8 cellular contexts compared by ENCODE assay signal in genomic region chr13:42271337-42272114, GRCh38. TPM values are rescaled to one million over a fixed set of nuclear protein-coding genes. Genes with fewer than 3 reads are reported as not detected.
DNase-seq lines count a peak whose midpoint lies in the region; ATAC-seq and TF ChIP-seq lines count a peak whose summit lies in the region.

No MANE protein-coding gene starts in this region.

- H3K9me3 ChIP-seq in HUES48 (ENCODE audit: control insufficient read depth, insufficient read depth, low read length) (peaks cover 9% of the 10 kb centered on the region; the same call in 1 of the 2 replicates), NT2/D1 (ENCODE audit: insufficient read depth, low read length) (peaks cover 25% of the 10 kb centered on the region; the same call in 1 of the 2 replicates), mesodermal cell (ENCODE audit: control insufficient read depth, low read length) (peaks cover 10% of the 10 kb centered on the region)

- H3K4me3 Mint-ChIP-seq in Calu3 (ENCODE audit: low read depth, unreplicated experiment) = peak overlapping the region; percentile 78
- peak overlapping the region; percentile 91 for H3K4me3 Mint-ChIP-seq in endothelial cell (ENCODE audit: unreplicated experiment)

- H3K4me1 Mint-ChIP-seq in Calu3 (ENCODE audit: low read depth, unreplicated experiment) (peaks cover 11% of the 10 kb centered on the region), endothelial cell (ENCODE audit: unreplicated experiment) (peaks cover 31% of the 10 kb centered on the region)

- CTCF ChIA-PET in Calu3 (lab: Charles Lee) = interaction anchor here (0.6 kb wide), 1 partner anchor 963 kb away, joined by 3 read pairs; no protein-coding TSS in a partner anchor

- ATAC-seq in GM21423 (IDR thresholded peaks at IDR 0.05; ENCODE audit: unreplicated experiment) = peak; percentile 84

- H3K27ac ChIP-seq in HUES48 (ENCODE audit: low read depth, low read length) = peak overlapping the region; percentile 82
- H3K27ac ChIP-seq in mesodermal cell (ENCODE audit: low read depth, low read length, severe bottlenecking) = peak overlapping the region; percentile 58

- H3K27me3 Mint-ChIP-seq in Calu3 (ENCODE audit: unreplicated experiment) (no peaks in the 10 kb centered on the region), endothelial cell (ENCODE audit: unreplicated experiment) (peaks cover 3% of the 10 kb centered on the region)

- H3K27me3 ChIP-seq in HUES48 (ENCODE audit: control insufficient read depth, insufficient read depth, low read length) (no peaks in the 10 kb centered on the region), NT2/D1 (ENCODE audit: insufficient read depth, insufficient read length) (no peaks in the 10 kb centered on the region)

- H3K9me3 Mint-ChIP-seq in Calu3 (ENCODE audit: low read depth, unreplicated experiment) = peaks cover 8% of the 10 kb centered on the region
- no peaks in the 10 kb centered on the region for H3K9me3 Mint-ChIP-seq in endothelial cell (ENCODE audit: unreplicated experiment)

- intact Hi-C loops in Calu3 (cut with micrococcal nuclease; ENCODE audit: unreplicated experiment) = no loop called here

- 3 to 6% methylated on average over 29 to 38 of the region's 57 CpGs for WGBS in mesodermal cell (ENCODE audit: insufficient coverage in 2 of 2), 2 experiments

- H3K27ac Mint-ChIP-seq in Calu3 (ENCODE audit: unreplicated experiment) (peak overlapping the region; percentile 79), endothelial cell (ENCODE audit: unreplicated experiment) (peak overlapping the region; percentile 93)

- H3K36me3 Mint-ChIP-seq in Calu3 (ENCODE audit: insufficient read depth, unreplicated experiment) (peaks cover 20% of the 10 kb centered on the region), endothelial cell (ENCODE audit: low read depth, unreplicated experiment) (peaks cover 11% of the 10 kb centered on the region)

- H3K36me3 ChIP-seq in HUES48 (ENCODE audit: control insufficient read depth, insufficient read depth, low read length) (no peaks in the 10 kb centered on the region), NT2/D1 (ENCODE audit: insufficient read depth, insufficient read length, low read length) (no peaks in the 10 kb centered on the region), mesodermal cell (ENCODE audit: control insufficient read depth, insufficient read depth, low read length) (no peaks in the 10 kb centered on the region)

- H3K4me1 ChIP-seq in HUES48 (ENCODE audit: control insufficient read depth, insufficient read depth, low read length) (peaks cover 18% of the 10 kb centered on the region), NT2/D1 (ENCODE audit: insufficient read depth, insufficient read length) (no peaks in the 10 kb centered on the region), mesodermal cell (ENCODE audit: control insufficient read depth, insufficient read depth, low read length, poor library complexity, severe bottlenecking) (peaks cover 4% of the 10 kb centered on the region)

- BruUV-seq in Calu3 (replicated peaks; lab: Mats Ljungman, UMichigan) = TSS peak; percentile 73

- peak; percentile 84 for DNase-seq in Calu3
- peak; percentile 90 for DNase-seq in NT2/D1 (ENCODE audit: low read depth, low spot score)
- DNase-seq in activated CD8-positive, alpha-beta memory T cell treated with anti-CD3 and anti-CD28 coated beads, Interleukin-2, amount 50 U/mL, for 4 hours = peak; percentile 91
- peak; percentile 89 for DNase-seq in endothelial cell (ENCODE audit: low spot score)
- peak; percentile 75 for DNase-seq in stimulated activated CD8-positive, alpha-beta memory T cell treated with anti-CD3 and anti-CD28 coated beads, Interleukin-15, amount 100 ng/mL, for 24 hours (ENCODE audit: low read depth)

- peak overlapping the region; percentile 59 for H3K9ac ChIP-seq in HUES48 (ENCODE audit: low read depth, low read length)
- H3K9ac ChIP-seq in NT2/D1 (ENCODE audit: insufficient read length, low read depth) = peak overlapping the region; percentile 50

- TF ChIP-seq CTCF in Calu3 (IDR thresholded peaks at IDR 0.05; ENCODE audit: unreplicated experiment) = no peak
- no peak for TF ChIP-seq CTCF in endothelial cell (IDR thresholded peaks at IDR 0.05; ENCODE audit: unreplicated experiment)

- H3K4me3 ChIP-seq in HUES48 (ENCODE audit: low read depth, low read length) = peak overlapping the region; percentile 79
- H3K4me3 ChIP-seq in NT2/D1 (ENCODE audit: insufficient read length, low read depth) = peak overlapping the region; percentile 57
- peak overlapping the region; percentile 67 for H3K4me3 ChIP-seq in mesodermal cell (ENCODE audit: extremely low read depth, insufficient read depth, low read length, poor library complexity, severe bottlenecking)

RNA-seq across cellular contexts. Expression of gene AKAP11, which starts 0.4 kb away (rescaled TPM):
- total RNA-seq in Calu3 (2022) (14.2 and 14.4 TPM in 2 replicates), endothelial cell (ENCODE audit: unreplicated experiment) (22.7 TPM)
- 17.1 TPM for polyA plus RNA-seq in mesodermal cell (2013, experiment 1 of 2)
- 16.8 TPM for polyA plus RNA-seq in mesodermal cell (2013, experiment 2 of 2)

Comparison
In these comparisons a context has a peak if more than half of its experiments do, and no peak if none do; other contexts are left out.
1. Peak in every context shown above with its lines: DNase-seq, ATAC-seq, H3K4me3 ChIP-seq and H3K27ac ChIP-seq.